Comparison of ENCODE assay signal across 21 cellular contexts in the genomic region with DNA sequence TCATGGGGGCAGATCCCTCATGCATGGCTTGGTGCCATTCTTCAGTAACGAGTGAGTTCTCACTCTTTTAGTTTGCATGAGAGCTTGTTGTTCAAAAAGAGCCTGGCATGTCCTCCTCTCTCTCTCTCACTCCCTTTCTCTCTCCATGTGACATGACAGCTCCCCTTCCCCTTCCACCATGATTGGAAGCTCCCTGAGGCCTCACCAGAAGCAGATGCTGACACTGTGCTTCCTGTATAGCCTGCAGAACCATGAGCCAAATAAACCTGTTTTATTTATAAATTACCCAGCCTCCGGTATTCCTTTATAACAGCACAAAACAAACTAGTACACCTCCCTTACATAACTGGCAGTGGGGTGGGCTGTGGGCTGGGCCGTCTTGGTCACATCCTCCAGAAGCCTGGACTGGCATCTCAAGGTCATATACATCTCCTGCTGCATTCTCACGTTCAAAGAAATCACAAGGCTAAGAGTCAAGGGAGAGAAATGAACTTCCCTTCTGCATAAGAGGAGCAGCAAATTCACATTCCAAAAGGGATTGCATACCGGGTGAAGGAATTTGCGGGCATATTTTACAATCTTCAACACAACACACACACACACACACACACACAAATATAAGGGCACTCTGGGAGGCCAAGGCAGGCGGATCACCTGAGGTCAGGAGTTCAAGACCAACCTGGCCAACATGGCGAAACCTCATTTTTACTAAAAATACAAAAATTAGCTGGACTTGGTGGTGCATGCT. TPM values are rescaled to one million over a fixed set of nuclear protein-coding genes. Genes with fewer than 3 reads are reported as not detected.
DNase-seq lines count a peak whose midpoint lies in the region; ATAC-seq, FAIRE-seq and TF ChIP-seq lines count a peak whose summit lies in the region.
"Had no signal": no experiment of that assay in that cellular context is flagged by ENCODE, and none has a peak within 500 bp of the region (broad histone marks: within the 10 kb centered on the region; RNA-seq: fewer than 3 reads in every experiment).

No MANE protein-coding gene starts in this region.

- H3K36me3 ChIP-seq in HepG2 (replicated peaks in 1 of 2; ENCODE audit: control insufficient read depth in 1 of 2, insufficient read depth in 2 of 2, low read length in 2 of 2) (no peaks in the 10 kb centered on the region), right lobe of liver (no peaks in the 10 kb centered on the region)
- H3K36me3 ChIP-seq: spleen, uterus had no signal

- TF ChIP-seq POLR2A in HepG2 (IDR thresholded peaks at IDR 0.05; ENCODE audit: insufficient read depth in 1 of 2, low read depth in 2 of 2, low read length in 2 of 2) = no peak
- no peak for TF ChIP-seq POLR2A in right lobe of liver (IDR thresholded peaks at IDR 0.05)

- H2AFZ ChIP-seq in HepG2 (ENCODE audit: low read length) = no peak overlapping the region

- in situ Hi-C loops in HepG2 (cut with HindIII; ENCODE audit: extremely low pct_ligation_motif_present, low pct_unique_long_range_greater_than_20kb) = no loop called here

- H4K20me1 ChIP-seq in HepG2 (ENCODE audit: insufficient read depth, low read length) = no peaks in the 10 kb centered on the region

- H3K9ac ChIP-seq in HepG2 (ENCODE audit: insufficient read depth, low read depth, low read length) = no peak overlapping the region

- DNase-seq in HepG2 (ENCODE audit: low spot score) (no peak), right lobe of liver (no peak), hepatic stellate cell (ENCODE audit: low spot score) (peak; percentile 17), SKM-1 treated with dmso at 0.1 percent for 144 hours (lab: John Stamatoyannopoulos, UW; ENCODE audit: unreplicated experiment) (no peak), NCI-H2171 (lab: John Stamatoyannopoulos, UW) (no peak)
- no peak for DNase-seq in activated effector memory CD4-positive, alpha-beta T cell treated with anti-CD3 and anti-CD28 coated beads, Interleukin-2, amount 50 U/mL, for 16 hours
- DNase-seq: activated CD4-positive, alpha-beta T cell treated with anti-CD3 and anti-CD28 coated beads, Interleukin-2, amount 50 U/mL, for 1 hour; activated CD8-positive, alpha-beta memory T cell treated with anti-CD3 and anti-CD28 coated beads, Interleukin-2, amount 50 U/mL, for 4 hours; activated naive CD4-positive, alpha-beta T cell treated with anti-CD3 and anti-CD28 coated beads, Interleukin-2, amount 10 ng/mL, durations not matched to agents 7 days and 5 days; hypothalamus; Karpas-422; mesenchymal stem cell; NCI-H1092 treated with DMSO at 0.1 percent for 48 hours; psoas muscle; spleen; stimulated activated CD8-positive, alpha-beta memory T cell treated with anti-CD3 and anti-CD28 coated beads, Interleukin-4, amount 100 ng/mL, for 48 hours; substantia nigra; uterus had no signal

- CTCF ChIA-PET in HepG2 (lab: Yijun Ruan, JAX; ENCODE audit: low intra/inter-chr PET ratio, low total read pairs) = no interaction called here

- TF ChIP-seq RAD21 in HepG2 (CRISPR knock-in tag; IDR thresholded peaks at IDR 0.05) = no peak

- H3K4me2 ChIP-seq in HepG2 (ENCODE audit: low read depth, low read length) = no peak overlapping the region

- peaks cover 17% of the 10 kb centered on the region for H3K79me2 ChIP-seq in HepG2 (ENCODE audit: insufficient read depth, low read length)

- WGBS in HepG2 (ENCODE audit: low lambda C conversion rate) = 36% methylated on average over 8 of the region's 8 CpGs
- 66% methylated on average over 4 of the region's 8 CpGs for WGBS in right lobe of liver (ENCODE audit: insufficient coverage, low coverage, low lambda C conversion rate, missing lambda C conversion rate)

- H3K9me3 Mint-ChIP-seq in activated T-helper 17 cell treated with anti-CD3 and anti-CD28 coated beads, Interleukin-2, amount 50 U/mL, for 72 hours = no peaks in the 10 kb centered on the region

- H3K36me3 Mint-ChIP-seq in activated T-helper 17 cell treated with anti-CD3 and anti-CD28 coated beads, Interleukin-2, amount 50 U/mL, for 72 hours (ENCODE audit: low read depth) = peaks cover 16% of the 10 kb centered on the region

- H3K27ac ChIP-seq in HepG2 (ENCODE audit: extremely low read length, insufficient read depth, low read length) (no peak overlapping the region), right lobe of liver (no peak overlapping the region)
- H3K27ac ChIP-seq: psoas muscle, spleen, uterus had no signal

- H3K4me3 ChIP-seq in HepG2 (replicated peaks in 1 of 3; ENCODE audit: insufficient read depth in 1 of 3, low read depth in 2 of 3, low read length in 3 of 3) (no peak overlapping the region), right lobe of liver (no peak overlapping the region)
- H3K4me3 ChIP-seq: psoas muscle, spleen, uterus had no signal

- POLR2A ChIA-PET in HepG2 (lab: Yijun Ruan, JAX) = no interaction called here

- peaks cover 9% of the 10 kb centered on the region for H3K27me3 Mint-ChIP-seq in activated T-helper 17 cell treated with anti-CD3 and anti-CD28 coated beads, Interleukin-2, amount 50 U/mL, for 72 hours

- H3K27me3 ChIP-seq in HepG2 (ENCODE audit: control insufficient read depth in 1 of 2, insufficient read depth in 2 of 2, low read length in 2 of 2) (peaks cover 0 to 6% of the 10 kb centered on the region in 2 experiments; a peak in 1 of 5 replicates), right lobe of liver (no peaks in the 10 kb centered on the region)
- H3K27me3 ChIP-seq: uterus had no signal

- BruUV-seq in HepG2 (replicated peaks; lab: Mats Ljungman, UMichigan) = no TSS peak

- no peak for ATAC-seq in HepG2
- no peak for ATAC-seq in right lobe of liver
- no peak for ATAC-seq in activated T-helper 17 cell treated with anti-CD3 and anti-CD28 coated beads, Interleukin-2, amount 50 U/mL, for 72 hours (replicated peaks)
- ATAC-seq in GM21825 (IDR thresholded peaks at IDR 0.05; ENCODE audit: unreplicated experiment) = no peak
- ATAC-seq: psoas muscle had no signal

- H3K4me1 Mint-ChIP-seq in activated T-helper 17 cell treated with anti-CD3 and anti-CD28 coated beads, Interleukin-2, amount 50 U/mL, for 72 hours = peaks cover 6% of the 10 kb centered on the region

- intact Hi-C loops in HepG2 (cut with micrococcal nuclease; ENCODE audit: unreplicated experiment) (loop anchor here (5.0 to 10.0 kb wide), 3 partner anchors 62 to 140 kb away; no protein-coding TSS in a partner anchor), right lobe of liver (cut with DNase I) (no loop called here)

- peak overlapping the region; percentile 99 for H3K4me3 Mint-ChIP-seq in activated T-helper 17 cell treated with anti-CD3 and anti-CD28 coated beads, Interleukin-2, amount 50 U/mL, for 72 hours

- H3K9me3 ChIP-seq in HepG2 (ENCODE audit: low read length) = no peaks in the 10 kb centered on the region
- H3K9me3 ChIP-seq in right lobe of liver = no peaks in the 10 kb centered on the region
- H3K9me3 ChIP-seq: psoas muscle, spleen, uterus had no signal

- FAIRE-seq in HepG2 (lab: Jason Lieb, UNC) = no peak
- FAIRE-seq: endometrium had no signal

- TF ChIP-seq CTCF in HepG2 (CRISPR knock-in tag; IDR thresholded peaks at IDR 0.05) (no peak), right lobe of liver (IDR thresholded peaks at IDR 0.05) (no peak)

- no peak overlapping the region for H3K27ac Mint-ChIP-seq in activated T-helper 17 cell treated with anti-CD3 and anti-CD28 coated beads, Interleukin-2, amount 50 U/mL, for 72 hours
- H3K27ac Mint-ChIP-seq: activated naive CD4-positive, alpha-beta T cell treated with anti-CD3 and anti-CD28 coated beads, Interleukin-2, amount 10 ng/mL, durations not matched to agents 7 days and 5 days had no signal

- TF ChIP-seq EP300 in HepG2 (IDR thresholded peaks at IDR 0.05; ENCODE audit: low read depth in 2 of 2, low read length in 2 of 2) (no peak), HepG2 (CRISPR knock-in tag; IDR thresholded peaks at IDR 0.05; ENCODE audit: borderline replicate concordance) (no peak)

- H3K4me1 ChIP-seq in HepG2 (ENCODE audit: insufficient read depth, low read length) (peaks cover 50% of the 10 kb centered on the region), right lobe of liver (peaks cover 0 to 7% (median 0%) of the 10 kb centered on the region in 4 donors)
- H3K4me1 ChIP-seq: uterus had no signal

TF ChIP-seq in HepG2, 621 proteins besides CTCF, POLR2A, EP300 and RAD21 (continues in another document):
- TF ChIP-seq RAD51 (IDR thresholded peaks at IDR 0.05; ENCODE audit: borderline replicate concordance) = no peak
- TF ChIP-seq FOXA1 (IDR thresholded peaks at IDR 0.05) = no peak
- no peak for TF ChIP-seq FOXA1 (CRISPR knock-in tag; IDR thresholded peaks at IDR 0.05)
- no peak for TF ChIP-seq ZKSCAN8 (CRISPR knock-in tag; IDR thresholded peaks at IDR 0.05; ENCODE audit: borderline replicate concordance)
- no peak for TF ChIP-seq ZNF138 (CRISPR knock-in tag; IDR thresholded peaks at IDR 0.05; ENCODE audit: low read depth)
- no peak for TF ChIP-seq SP140L (CRISPR knock-in tag; IDR thresholded peaks at IDR 0.05; ENCODE audit: borderline replicate concordance)
- TF ChIP-seq ZNF75D (CRISPR knock-in tag; IDR thresholded peaks at IDR 0.05; ENCODE audit: borderline replicate concordance) = no peak

RNA-seq across cellular contexts. Expression of a gene that starts 2.3 kb away (rescaled TPM):
- total RNA-seq in HepG2 (2016; rRNA removed; fragmentation: Illumina TruSeq; extraction: Trizol) = 9.0 and 10.0 TPM in 2 replicates
- 1.1 and 1.4 TPM in 2 replicates for total RNA-seq in HepG2 (2016; cell fraction: cytosol; rRNA removed; fragmentation: Illumina TruSeq; extraction: Trizol; ENCODE audit: low read depth)
- total RNA-seq in HepG2 (2016; cell fraction: insoluble cytoplasmic fraction; rRNA removed; fragmentation: Illumina TruSeq; extraction: Trizol) = 9.1 and 10.6 TPM in 2 replicates
- total RNA-seq in HepG2 (2016; cell fraction: membrane; rRNA removed; fragmentation: Illumina TruSeq; extraction: Trizol) = 5.1 and 6.2 TPM in 2 replicates
- 8.2 and 9.2 TPM in 2 replicates for total RNA-seq in HepG2 (2016; cell fraction: nucleus; rRNA removed; fragmentation: Illumina TruSeq; extraction: Trizol)
- 3.1 and 3.7 TPM in 2 replicates for polyA plus RNA-seq in HepG2 (2011; rRNA removed)
- polyA plus RNA-seq in HepG2 (2011; cell fraction: cytosol; rRNA removed) = 1.8 and 2.8 TPM in 2 replicates
- 4.2 TPM in 2 replicates for polyA plus RNA-seq in HepG2 (2011; cell fraction: nucleus; rRNA removed)
- 3.8 and 4.7 TPM in 2 replicates for polyA plus RNA-seq in HepG2 (2012)
- 0.62 and 0.77 TPM in 2 replicates for polyA plus RNA-seq in HepG2 (2016; cell fraction: cytosol; fragmentation: Illumina TruSeq; extraction: Trizol; ENCODE audit: low read depth)
- 8.6 TPM in 2 replicates for polyA plus RNA-seq in HepG2 (2016; cell fraction: insoluble cytoplasmic fraction; fragmentation: Illumina TruSeq; extraction: Trizol; ENCODE audit: low read depth)
- 2.5 TPM in 2 replicates for polyA plus RNA-seq in HepG2 (2016; cell fraction: membrane; fragmentation: Illumina TruSeq; extraction: Trizol; ENCODE audit: low read depth)
- 11.2 and 11.4 TPM in 2 replicates for polyA plus RNA-seq in HepG2 (2016; cell fraction: nucleus; fragmentation: Illumina TruSeq; extraction: Trizol; ENCODE audit: insufficient read depth, low read depth)
- 3.9 and 4.7 TPM in 2 replicates for polyA minus RNA-seq in HepG2 (2011; rRNA and poly(A)+ RNA removed; ENCODE audit: low replicate concordance)
- 5.4 and 5.9 TPM in 2 replicates for polyA minus RNA-seq in HepG2 (2011; cell fraction: cytosol; rRNA and poly(A)+ RNA removed)
- polyA minus RNA-seq in HepG2 (2011; cell fraction: nucleus; rRNA and poly(A)+ RNA removed) = 8.7 and 9.3 TPM in 2 replicates
- total RNA-seq in right lobe of liver = 1 to 10 TPM; 1.4 to 3.2 (median 1.7) TPM
- total RNA-seq in activated T-helper 17 cell treated with anti-CD3 and anti-CD28 coated beads, Interleukin-2, amount 50 U/mL, for 72 hours = 10 to 100 TPM; 10.1 to 32.7 TPM
